In the genomic region with DNA sequence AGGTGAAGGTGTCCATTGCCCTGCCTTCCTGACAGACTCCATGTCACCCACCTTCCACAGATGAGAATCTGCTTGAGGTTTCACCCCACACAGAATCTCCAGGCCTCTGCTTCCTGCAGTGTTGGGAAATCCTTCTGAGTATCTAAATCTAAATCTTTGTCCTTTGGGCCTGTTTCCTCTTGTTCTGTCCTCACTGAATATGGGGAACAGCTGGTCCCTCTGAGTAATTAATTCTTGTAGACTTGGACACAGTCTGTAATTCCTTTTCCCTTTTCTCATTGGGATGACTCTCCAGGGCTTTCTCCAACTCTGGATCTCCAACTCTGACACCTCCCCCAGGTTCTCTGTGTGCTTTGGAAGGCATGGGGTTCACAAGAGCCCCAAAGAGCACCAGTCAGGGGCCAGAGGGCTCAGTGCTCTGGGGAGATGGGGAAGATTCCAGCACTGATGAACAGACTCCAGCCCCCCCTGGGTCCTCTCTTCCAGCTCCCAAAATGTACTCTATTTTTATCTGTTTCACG, we compare ENCODE assay signal across 11 cellular contexts. TPM values are rescaled to one million over a fixed set of nuclear protein-coding genes. Genes with fewer than 3 reads are reported as not detected.
DNase-seq lines count a peak whose midpoint lies in the region; ATAC-seq, FAIRE-seq and TF ChIP-seq lines count a peak whose summit lies in the region.
"Had no signal": no experiment of that assay in that cellular context is flagged by ENCODE, and none has a peak within 500 bp of the region (broad histone marks: within the 10 kb centered on the region; RNA-seq: fewer than 3 reads in every experiment).

No MANE protein-coding gene starts in this region.

- H3K27me3 Mint-ChIP-seq in GM23338 (ENCODE audit: insufficient read depth, low read depth, poor library complexity): peaks cover 27% of the 10 kb centered on the region
- H3K27me3 Mint-ChIP-seq in endodermal cell (ENCODE audit: insufficient read depth): peaks cover 35% of the 10 kb centered on the region

- 0 out of 2 replicates have a peak overlapping the region, but pooled peaks have one; percentile 32 for H3K4me2 ChIP-seq in GM23338

- no peaks in the 10 kb centered on the region for H3K79me2 ChIP-seq in GM23338 (replicated peaks; ENCODE audit: insufficient read depth)

- peak overlapping the region in 1 of 2 donors; percentile 4 for H3K9ac ChIP-seq in colonic mucosa (ENCODE audit: low read depth in 2 of 2, low read length in 2 of 2)
- H3K9ac ChIP-seq in stomach smooth muscle (ENCODE audit: low read length in 2 of 2): peak overlapping the region in 1 of 2 donors; percentile 42
- H3K9ac ChIP-seq in endodermal cell (ENCODE audit: extremely low read depth, low read length, poor library complexity, severe bottlenecking): no peak overlapping the region

- H3K36me3 ChIP-seq in GM23338 (ENCODE audit: insufficient read depth) (no peaks in the 10 kb centered on the region), colonic mucosa (no peaks in the 10 kb centered on the region), stomach smooth muscle (ENCODE audit: control insufficient read depth in 2 of 2, insufficient read depth in 2 of 2, low read length in 2 of 2) (no peaks in the 10 kb centered on the region), endodermal cell (ENCODE audit: control insufficient read depth, insufficient read depth, low read length) (no peaks in the 10 kb centered on the region)

- ATAC-seq in GM23338: no peak
- no peak for ATAC-seq in HG03159 (IDR thresholded peaks at IDR 0.05; ENCODE audit: unreplicated experiment)

- intact Hi-C loops in colonic mucosa (cut with DNase I): no loop called here

- H3K4me1 Mint-ChIP-seq in GM23338: peaks cover 14% of the 10 kb centered on the region
- H3K4me1 Mint-ChIP-seq in endodermal cell: peaks cover 5% of the 10 kb centered on the region

- H3K27ac Mint-ChIP-seq in GM23338 (no peak overlapping the region), endodermal cell (no peak overlapping the region)
- H3K27ac Mint-ChIP-seq: type B pancreatic cell had no signal

- H3F3A ChIP-seq in GM23338 (replicated peaks; ENCODE audit: low read depth): peaks cover 7% of the 10 kb centered on the region

- WGBS in endodermal cell (ENCODE audit: insufficient coverage in 1 of 2, insufficient read length in 1 of 2), 2 experiments: 90 to 100% methylated on average over 1 of the region's 1 CpG

- no peaks in the 10 kb centered on the region for H3K9me2 ChIP-seq in GM23338 (ENCODE audit: insufficient read depth)

- H3K9me3 Mint-ChIP-seq in GM23338 (no peaks in the 10 kb centered on the region), endodermal cell (no peaks in the 10 kb centered on the region)
- H3K9me3 Mint-ChIP-seq: type B pancreatic cell had no signal

- no peak for FAIRE-seq in urothelium cell line (lab: Jason Lieb, UNC)
- FAIRE-seq: keratinocyte had no signal

- H3K4me3 ChIP-seq in GM23338: 0 out of 2 replicates have a peak overlapping the region, but pooled peaks have one; percentile 17
- H3K4me3 ChIP-seq in colonic mucosa: no peak overlapping the region
- no peak overlapping the region for H3K4me3 ChIP-seq in stomach smooth muscle (ENCODE audit: low read length in 2 of 2)
- H3K4me3 ChIP-seq in endodermal cell (ENCODE audit: low read length): no peak overlapping the region

- H3K36me3 Mint-ChIP-seq in GM23338 (ENCODE audit: low read depth) (no peaks in the 10 kb centered on the region), endodermal cell (ENCODE audit: low read depth) (no peaks in the 10 kb centered on the region)
- H3K36me3 Mint-ChIP-seq: type B pancreatic cell had no signal

- H2AFZ ChIP-seq in GM23338: no peak overlapping the region; the same call in 1 of the 2 replicates

- TF ChIP-seq CTCF in GM23338 (conservative IDR thresholded peaks at IDR 0.05; ENCODE audit: low read depth in 2 of 2) (no peak), colonic mucosa (IDR thresholded peaks at IDR 0.05) (no peak), endodermal cell (conservative IDR thresholded peaks at IDR 0.05) (no peak)

- H3K27me3 ChIP-seq in GM23338 (ENCODE audit: insufficient read depth) (peaks cover 57% of the 10 kb centered on the region), colonic mucosa (no peaks in the 10 kb centered on the region), layer of hippocampus (ENCODE audit: control insufficient read depth, insufficient read depth, low read length) (peaks cover 13% of the 10 kb centered on the region), stomach smooth muscle (ENCODE audit: control insufficient read depth in 1 of 2, insufficient read depth in 2 of 2, low read length in 2 of 2) (peaks cover 9 to 27% of the 10 kb centered on the region in 2 donors), endodermal cell (ENCODE audit: control insufficient read depth, insufficient read depth, low read length, poor library complexity, severe bottlenecking) (peaks cover 45% of the 10 kb centered on the region)

- no peaks in the 10 kb centered on the region for H3K9me3 ChIP-seq in colonic mucosa
- H3K9me3 ChIP-seq in stomach smooth muscle (ENCODE audit: control insufficient read depth in 2 of 2, low read length in 2 of 2): no peaks in the 10 kb centered on the region
- no peaks in the 10 kb centered on the region for H3K9me3 ChIP-seq in endodermal cell (ENCODE audit: control insufficient read depth, low read length)

- H3K27ac ChIP-seq in GM23338 (ENCODE audit: low read depth): no peak overlapping the region
- H3K27ac ChIP-seq in colonic mucosa: peak overlapping the region; percentile 81
- H3K27ac ChIP-seq in layer of hippocampus (ENCODE audit: low read depth, low read length): peak overlapping the region; percentile 38
- H3K27ac ChIP-seq in stomach smooth muscle (ENCODE audit: low read length): peak overlapping the region; percentile 82
- H3K27ac ChIP-seq in endodermal cell (ENCODE audit: low read depth, low read length): no peak overlapping the region

- no peak overlapping the region for H3K4me3 Mint-ChIP-seq in GM23338
- no peak overlapping the region for H3K4me3 Mint-ChIP-seq in endodermal cell
- H3K4me3 Mint-ChIP-seq: type B pancreatic cell had no signal

- no peak for DNase-seq in GM23338 (ENCODE audit: low spot score)
- no peak for DNase-seq in colonic mucosa
- DNase-seq in urothelium cell line (ENCODE audit: low spot score): no peak
- no peak for DNase-seq in activated gamma-delta T cell treated with Interleukin-2 at 50 U/mL for 16 hours
- no peak for DNase-seq in endodermal cell
- DNase-seq: DND-41 had no signal

- H4K20me1 ChIP-seq in GM23338 (replicated peaks; ENCODE audit: insufficient read depth): no peaks in the 10 kb centered on the region; the same call in 1 of the 2 replicates

- H3K4me1 ChIP-seq in GM23338 (ENCODE audit: insufficient read depth) (peaks cover 15% of the 10 kb centered on the region), colonic mucosa (peaks cover 11% of the 10 kb centered on the region), stomach smooth muscle (ENCODE audit: control insufficient read depth, insufficient read depth, low read length) (peaks cover 25% of the 10 kb centered on the region), endodermal cell (ENCODE audit: control insufficient read depth, insufficient read depth, low read length) (no peaks in the 10 kb centered on the region)

TF ChIP-seq in GM23338, 12 proteins besides CTCF, POLR2A, EP300 and RAD21 (continues in another document):
- TF ChIP-seq EZH2 (IDR thresholded peaks at IDR 0.05; ENCODE audit: low read depth, unreplicated experiment) (no peak), STAT1 (IDR thresholded peaks at IDR 0.05; ENCODE audit: unreplicated experiment) (no peak), CREB1 (CRISPR knock-in tag; IDR thresholded peaks at IDR 0.05; ENCODE audit: low read depth) (no peak), POLR2AphosphoS5 (IDR thresholded peaks at IDR 0.05; ENCODE audit: low read depth) (no peak), ZNF331 (CRISPR knock-in tag; IDR thresholded peaks at IDR 0.05; ENCODE audit: low read depth) (no peak)

RNA-seq across cellular contexts. Expression of gene ACVRL1, which starts 2.3 kb away (rescaled TPM):
- 0.28 and 0.62 TPM in 2 replicates for total RNA-seq in GM23338 (2014; rRNA removed; shearing (Covaris generic))
- 0.23 TPM in 1 of 2 replicates, not detected in the other for polyA plus RNA-seq in GM23338 (2016; fragmentation: Nextera tagmentation; extraction: Ambion mirVana)
- total RNA-seq in colonic mucosa (100 to 1,000 TPM; 121 to 162 TPM), endodermal cell (under 1 TPM; 0.42 to 0.64 TPM)
- 1.00 TPM for polyA plus RNA-seq in endodermal cell (2013, experiment 1 of 2)
- polyA plus RNA-seq in endodermal cell (2013, experiment 2 of 2): 1.4 TPM
- polyA plus RNA-seq: keratinocyte had no signal

RNA-seq across cellular contexts. Expression of gene ANKRD33, which starts 17.1 kb away (rescaled TPM):
- total RNA-seq in GM23338 (2014; rRNA removed; shearing (Covaris generic)): 0.27 and 1.7 TPM in 2 replicates
- 0.27 and 0.42 TPM in 2 replicates for polyA plus RNA-seq in GM23338 (2016; fragmentation: Nextera tagmentation; extraction: Ambion mirVana)
- total RNA-seq in colonic mucosa (not detected), endodermal cell (under 1 TPM in 1 of 2 donors, not detected in 1; 0.46 TPM)
- polyA plus RNA-seq in endodermal cell (2013, experiment 1 of 2): 0.28 TPM
- polyA plus RNA-seq in endodermal cell (2013, experiment 2 of 2): 0.62 TPM
- polyA plus RNA-seq: keratinocyte had no signal

RNA-seq across cellular contexts. Expression of gene ACVR1B, which starts 46.5 kb away (rescaled TPM):
- total RNA-seq in GM23338 (2014; rRNA removed; shearing (Covaris generic)): 7.5 and 7.8 TPM in 2 replicates
- 2.4 and 2.6 TPM in 2 replicates for polyA plus RNA-seq in GM23338 (2016; fragmentation: Nextera tagmentation; extraction: Ambion mirVana)
- total RNA-seq in colonic mucosa (10 to 100 TPM; 56.0 to 63.0 TPM), endodermal cell (10 to 100 TPM; 48.6 to 59.3 TPM)
- 33.5 TPM for polyA plus RNA-seq in endodermal cell (2013, experiment 1 of 2)
- polyA plus RNA-seq in endodermal cell (2013, experiment 2 of 2): 28.8 TPM

RNA-seq across cellular contexts. Expression of gene FIGNL2, which starts 56.5 kb away (rescaled TPM):
- total RNA-seq in GM23338 (2014; rRNA removed; shearing (Covaris generic)): 4.1 and 5.2 TPM in 2 replicates
- polyA plus RNA-seq in GM23338 (2016; fragmentation: Nextera tagmentation; extraction: Ambion mirVana): 1.1 and 1.4 TPM in 2 replicates
- total RNA-seq in colonic mucosa (under 1 TPM; 0.30 to 0.35 TPM), endodermal cell (10 to 100 TPM; 10.5 to 17.7 TPM)
- polyA plus RNA-seq in endodermal cell (2013, experiment 1 of 2): 24.4 TPM
- polyA plus RNA-seq in endodermal cell (2013, experiment 2 of 2): 22.8 TPM
- polyA plus RNA-seq: keratinocyte had no signal

Comparison
In these comparisons a context has a peak if more than half of its experiments do, and no peak if none do; other contexts are left out.
1. H3K27ac ChIP-seq: peak in colonic mucosa (single experiment), layer of hippocampus (single experiment) and stomach smooth muscle (single experiment); none in GM23338 (single experiment) and endodermal cell (single experiment).
2. RNA of gene ACVRL1, which starts 2.3 kb away (total RNA-seq): 121 to 162 TPM in colonic mucosa; 0.42 to 0.64 TPM in endodermal cell and 0.28 to 0.62 TPM in GM23338; every median in the first group is over 10 times any median in the second.